24 cellular contexts compared by ENCODE assay signal in the genomic region with DNA sequence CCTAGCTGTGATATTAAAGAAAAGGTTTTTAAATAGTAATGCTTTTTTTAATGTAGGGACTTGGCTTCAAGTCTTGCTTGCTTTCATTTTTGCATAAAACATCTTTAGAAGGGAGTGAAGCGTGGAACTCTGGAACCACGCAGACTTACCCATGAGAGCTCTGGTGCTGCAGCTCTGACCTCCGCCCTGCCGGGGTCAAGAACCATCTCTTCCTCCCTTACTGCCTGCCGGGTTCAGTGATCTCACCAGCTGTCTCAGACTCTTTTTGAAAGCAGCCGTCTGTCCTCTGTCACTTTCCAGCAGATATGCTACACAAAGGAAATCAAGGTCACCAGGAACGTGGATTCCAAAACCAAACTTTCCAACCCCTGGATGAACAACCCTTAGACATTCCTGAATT.
DNase-seq lines count a peak whose midpoint lies in the region; ATAC-seq and TF ChIP-seq lines count a peak whose summit lies in the region.
"Had no signal": no experiment of that assay in that cellular context is flagged by ENCODE, and none has a peak within 500 bp of the region (broad histone marks: within the 10 kb centered on the region; RNA-seq: fewer than 3 reads in every experiment).

No MANE protein-coding gene starts in this region.

- no peaks in the 10 kb centered on the region for H4K20me1 ChIP-seq in neural progenitor cell (ENCODE audit: low read depth)

- no peak for TF ChIP-seq POLR2A in esophagus muscularis mucosa (IDR thresholded peaks at IDR 0.05; ENCODE audit: low read depth)
- no peak for TF ChIP-seq POLR2A in Peyer's patch (IDR thresholded peaks at IDR 0.05)

- intact Hi-C loops in esophagus muscularis mucosa (cut with DNase I): no loop called here
- intact Hi-C loops in activated CD4-positive, alpha-beta T cell treated with anti-CD3 and anti-CD28 coated beads, Interleukin-2, amount 10 ng/mL, durations not matched to agents 24 days and 14 days (cut with micrococcal nuclease): no loop called here

- H3K27ac ChIP-seq in esophagus muscularis mucosa (replicated peaks in 1 of 4) (no peak overlapping the region), neural progenitor cell (no peak overlapping the region), Peyer's patch (no peak overlapping the region)
- H3K27ac ChIP-seq: parathyroid adenoma, right lobe of liver had no signal

- H3K4me1 ChIP-seq in esophagus muscularis mucosa (peaks cover 4 to 17% (median 16%) of the 10 kb centered on the region in 4 donors), neural progenitor cell (no peaks in the 10 kb centered on the region), Peyer's patch (peaks cover 0 to 4% (median 0%) of the 10 kb centered on the region in 4 donors)
- H3K4me1 ChIP-seq: parathyroid adenoma, right lobe of liver had no signal

- H3K27me3 Mint-ChIP-seq in neural progenitor cell (ENCODE audit: insufficient read depth, low read depth): no peaks in the 10 kb centered on the region
- H3K27me3 Mint-ChIP-seq in activated CD4-positive, alpha-beta T cell treated with anti-CD3 and anti-CD28 coated beads, Interleukin-2, amount 10 ng/mL, durations not matched to agents 24 days and 14 days: no peaks in the 10 kb centered on the region
- H3K27me3 Mint-ChIP-seq: activated B cell treated with CpG ODN at 0.5 μM for 24 hours; activated naive CD4-positive, alpha-beta T cell treated with anti-CD3 and anti-CD28 coated beads, Interleukin-2, amount 50 U/mL, for 24 hours; natural killer cell treated with Interleukin-12 subunit alpha and Interleukin-12 subunit beta and Interleukin-15 and Interleukin-18, amount 100 ng/mL, for 72 hours had no signal

- no peak overlapping the region for H3K4me2 ChIP-seq in neural progenitor cell

- peak; percentile 54 for ATAC-seq in GM19324 (IDR thresholded peaks at IDR 0.05; ENCODE audit: low FRiP score, unreplicated experiment)
- ATAC-seq in GM19328 (IDR thresholded peaks at IDR 0.05; ENCODE audit: unreplicated experiment): no peak
- ATAC-seq: natural killer cell treated with Interleukin-12 subunit alpha and Interleukin-12 subunit beta and Interleukin-15 and Interleukin-18, amount 100 ng/mL, for 72 hours had no signal

- TF ChIP-seq CTCF in esophagus muscularis mucosa (IDR thresholded peaks at IDR 0.05) (no peak), neural progenitor cell (IDR thresholded peaks at IDR 0.05) (no peak), Peyer's patch (IDR thresholded peaks at IDR 0.05) (no peak)

- H3K4me3 ChIP-seq in esophagus muscularis mucosa (peak overlapping the region; percentile 9 to 27 (median 14)), neural progenitor cell (no peak overlapping the region), Peyer's patch (no peak overlapping the region)
- H3K4me3 ChIP-seq: right lobe of liver had no signal

- peaks cover 15% of the 10 kb centered on the region for H3K4me1 Mint-ChIP-seq in neural progenitor cell
- no peaks in the 10 kb centered on the region for H3K4me1 Mint-ChIP-seq in activated CD4-positive, alpha-beta T cell treated with anti-CD3 and anti-CD28 coated beads, Interleukin-2, amount 10 ng/mL, durations not matched to agents 24 days and 14 days
- H3K4me1 Mint-ChIP-seq: activated B cell treated with CpG ODN at 0.5 μM for 24 hours; activated naive CD4-positive, alpha-beta T cell treated with anti-CD3 and anti-CD28 coated beads, Interleukin-2, amount 50 U/mL, for 24 hours; CD14-positive monocyte had no signal

- peak overlapping the region; percentile 4 for H3K27ac Mint-ChIP-seq in neural progenitor cell
- no peak overlapping the region for H3K27ac Mint-ChIP-seq in activated CD4-positive, alpha-beta T cell treated with anti-CD3 and anti-CD28 coated beads, Interleukin-2, amount 10 ng/mL, durations not matched to agents 24 days and 14 days
- H3K27ac Mint-ChIP-seq: activated B cell treated with CpG ODN at 0.5 μM for 24 hours; activated naive CD4-positive, alpha-beta T cell treated with anti-CD3 and anti-CD28 coated beads, Interleukin-2, amount 50 U/mL, for 24 hours; CD14-positive monocyte; natural killer cell treated with Interleukin-12 subunit alpha and Interleukin-12 subunit beta and Interleukin-15 and Interleukin-18, amount 100 ng/mL, for 72 hours had no signal

- H3K9me3 ChIP-seq in esophagus muscularis mucosa: no peaks in the 10 kb centered on the region
- H3K9me3 ChIP-seq in neural progenitor cell (ENCODE audit: low read depth): no peaks in the 10 kb centered on the region
- H3K9me3 ChIP-seq in Peyer's patch: no peaks in the 10 kb centered on the region
- H3K9me3 ChIP-seq: right lobe of liver had no signal

- H3F3A ChIP-seq in neural progenitor cell (ENCODE audit: low read depth): no peaks in the 10 kb centered on the region

- H3K36me3 ChIP-seq in esophagus muscularis mucosa (no peaks in the 10 kb centered on the region), neural progenitor cell (no peaks in the 10 kb centered on the region), Peyer's patch (no peaks in the 10 kb centered on the region)
- H3K36me3 ChIP-seq: right lobe of liver had no signal

- no peaks in the 10 kb centered on the region for H3K36me3 Mint-ChIP-seq in neural progenitor cell
- H3K36me3 Mint-ChIP-seq in activated CD4-positive, alpha-beta T cell treated with anti-CD3 and anti-CD28 coated beads, Interleukin-2, amount 10 ng/mL, durations not matched to agents 24 days and 14 days (ENCODE audit: low read depth): no peaks in the 10 kb centered on the region
- H3K36me3 Mint-ChIP-seq: activated naive CD4-positive, alpha-beta T cell treated with anti-CD3 and anti-CD28 coated beads, Interleukin-2, amount 50 U/mL, for 24 hours; CD14-positive monocyte; natural killer cell treated with Interleukin-12 subunit alpha and Interleukin-12 subunit beta and Interleukin-15 and Interleukin-18, amount 100 ng/mL, for 72 hours had no signal

- WGBS in esophagus muscularis mucosa: 21% methylated on average over 7 of the region's 7 CpGs

- H2AFZ ChIP-seq in neural progenitor cell (replicated peaks): no peak overlapping the region
- H2AFZ ChIP-seq: parathyroid adenoma had no signal

- H3K9me3 Mint-ChIP-seq in neural progenitor cell: no peaks in the 10 kb centered on the region
- no peaks in the 10 kb centered on the region for H3K9me3 Mint-ChIP-seq in activated CD4-positive, alpha-beta T cell treated with anti-CD3 and anti-CD28 coated beads, Interleukin-2, amount 10 ng/mL, durations not matched to agents 24 days and 14 days
- H3K9me3 Mint-ChIP-seq: activated B cell treated with CpG ODN at 0.5 μM for 24 hours; activated naive CD4-positive, alpha-beta T cell treated with anti-CD3 and anti-CD28 coated beads, Interleukin-2, amount 50 U/mL, for 24 hours had no signal

- TF ChIP-seq EP300 in esophagus muscularis mucosa (IDR thresholded peaks at IDR 0.05): no peak

- DNase-seq in NCI-H524 (lab: John Stamatoyannopoulos, UW) (peak; percentile 53 to 60), esophagus muscularis mucosa (ENCODE audit: extremely low spot score) (no peak), neural progenitor cell (ENCODE audit: low spot score) (no peak), Peyer's patch (no peak)
- DNase-seq in activated CD4-positive, alpha-beta T cell treated with anti-CD3 and anti-CD28 coated beads, Interleukin-2, amount 10 ng/mL, durations not matched to agents 24 days and 14 days: no peak
- DNase-seq: activated B cell treated with CpG ODN at 0.5 μM for 24 hours; activated CD4-positive, alpha-beta T cell treated with anti-CD3 and anti-CD28 coated beads, Interleukin-2, amount 50 U/mL, for 48 hours; activated CD8-positive, alpha-beta memory T cell treated with anti-CD3 and anti-CD28 coated beads, Interleukin-2, amount 50 U/mL, for 4 hours; caudate nucleus; midbrain; NCI-H1092 treated with DMSO at 0.1 percent for 48 hours; NCI-H2029; NCI-H345; NCI-H82; right lobe of liver; stimulated activated CD4-positive, alpha-beta T cell treated with anti-CD3 and anti-CD28 coated beads, Interleukin-4, amount 100 ng/mL, for 4 hours; stimulated activated naive CD4-positive, alpha-beta T cell; T1000 had no signal

- H3K4me3 Mint-ChIP-seq in neural progenitor cell: no peak overlapping the region
- no peak overlapping the region for H3K4me3 Mint-ChIP-seq in activated CD4-positive, alpha-beta T cell treated with anti-CD3 and anti-CD28 coated beads, Interleukin-2, amount 10 ng/mL, durations not matched to agents 24 days and 14 days
- H3K4me3 Mint-ChIP-seq: activated B cell treated with CpG ODN at 0.5 μM for 24 hours; activated naive CD4-positive, alpha-beta T cell treated with anti-CD3 and anti-CD28 coated beads, Interleukin-2, amount 50 U/mL, for 24 hours; CD14-positive monocyte; natural killer cell treated with Interleukin-12 subunit alpha and Interleukin-12 subunit beta and Interleukin-15 and Interleukin-18, amount 100 ng/mL, for 72 hours had no signal

- H3K27me3 ChIP-seq in esophagus muscularis mucosa: no peaks in the 10 kb centered on the region
- no peaks in the 10 kb centered on the region for H3K27me3 ChIP-seq in neural progenitor cell
- no peaks in the 10 kb centered on the region for H3K27me3 ChIP-seq in Peyer's patch
- H3K27me3 ChIP-seq: right lobe of liver had no signal

- no peak overlapping the region for H3K9ac ChIP-seq in neural progenitor cell
- H3K9ac ChIP-seq: parathyroid adenoma had no signal

- H3K79me2 ChIP-seq in neural progenitor cell (ENCODE audit: low read depth): no peaks in the 10 kb centered on the region
- H3K79me2 ChIP-seq: parathyroid adenoma had no signal

Comparison
In these comparisons a context has a peak if more than half of its experiments do, and no peak if none do; other contexts are left out.
1. DNase-seq: peak in NCI-H524 (2 of 2); none in esophagus muscularis mucosa (single experiment), neural progenitor cell (single experiment), activated CD4-positive, alpha-beta T cell treated with anti-CD3 and anti-CD28 coated beads, Interleukin-2, amount 10 ng/mL, durations not matched to agents 24 days and 14 days (single experiment) and Peyer's patch (0 of 3).
2. H3K4me3 ChIP-seq: peak in esophagus muscularis mucosa (4 of 4); none in neural progenitor cell (single experiment) and Peyer's patch (0 of 4).